ENCODE assay signal across 8 cellular contexts in genomic region chr11:78417888-78418583, GRCh38. TPM values are rescaled to one million over a fixed set of nuclear protein-coding genes. Genes with fewer than 3 reads are reported as not detected.
DNase-seq lines count a peak whose midpoint lies in the region; ATAC-seq lines count a peak whose summit lies in the region.

No MANE protein-coding gene starts in this region.

- H3K4me3 ChIP-seq in Jurkat, Clone E6-1 (ENCODE audit: low read length) = peak overlapping the region; percentile 55
- H3K4me3 ChIP-seq in neuron (ENCODE audit: low read length) = peak overlapping the region; percentile 82

- peaks cover 6% of the 10 kb centered on the region for H3K36me3 ChIP-seq in neuron (ENCODE audit: insufficient read depth, low read length)

- H3K4me1 ChIP-seq in neuron (ENCODE audit: insufficient read depth, low read length) = peaks cover 17% of the 10 kb centered on the region

- no peaks in the 10 kb centered on the region for H3K27me3 ChIP-seq in neuron (ENCODE audit: insufficient read depth, low read length)

- ATAC-seq in GM21526 (IDR thresholded peaks at IDR 0.05; ENCODE audit: low FRiP score, unreplicated experiment) = peak; percentile 46

- H2AFZ ChIP-seq in neuron (ENCODE audit: low read depth, low read length) = peak overlapping the region; percentile 42

- H3K9me3 ChIP-seq in neuron (ENCODE audit: low read length) = no peaks in the 10 kb centered on the region

- DNase-seq in DMS 273 treated with DMSO at 0.1 percent for 48 hours (lab: John Stamatoyannopoulos, UW) (peak; percentile 18), RPMI8226 (peak; percentile 88), activated gamma-delta T cell (lab: John Stamatoyannopoulos, UW) (peak; percentile 69), foreskin melanocyte (peak; percentile 59), stromal cell of bone marrow (ENCODE audit: low read depth) (peak; percentile 64)
- no peak for DNase-seq in Jurkat, Clone E6-1 (ENCODE audit: low read depth, low spot score)

RNA-seq across cellular contexts. Expression of gene GAB2, which starts 0.4 kb away (rescaled TPM):
- 5.0 TPM for polyA plus RNA-seq in Jurkat, Clone E6-1 (2012; ENCODE audit: insufficient read depth, insufficient read length)
